21 cellular contexts compared by ENCODE assay signal in genomic region chr1:12003762-12004161, GRCh38. TPM values are rescaled to one million over a fixed set of nuclear protein-coding genes. Genes with fewer than 3 reads are reported as not detected.
"Had no signal": no experiment of that assay in that cellular context is flagged by ENCODE, and none has a peak within 500 bp of the region (broad histone marks: within the 10 kb centered on the region; RNA-seq: fewer than 3 reads in every experiment).

No MANE protein-coding gene starts in this region.

- H3K27me3 Mint-ChIP-seq: natural killer cell treated with Interleukin-12 subunit alpha and Interleukin-12 subunit beta and Interleukin-15 and Interleukin-18, amount 100 ng/mL, for 72 hours had no signal

- H3K4me3 ChIP-seq: coronary artery, lung, prostate gland, right lobe of liver, stomach had no signal

- H3K4me1 ChIP-seq: parathyroid adenoma, prostate gland, right lobe of liver, stomach had no signal

- H3K9me3 Mint-ChIP-seq: natural killer cell treated with Interleukin-12 subunit alpha and Interleukin-12 subunit beta and Interleukin-15 and Interleukin-18, amount 100 ng/mL, for 72 hours had no signal

- ATAC-seq: left ventricle myocardium superior; natural killer cell treated with Interleukin-12 subunit alpha and Interleukin-12 subunit beta and Interleukin-15 and Interleukin-18, amount 100 ng/mL, for 72 hours; right lobe of liver had no signal

- H3K4me3 Mint-ChIP-seq: natural killer cell treated with Interleukin-12 subunit alpha and Interleukin-12 subunit beta and Interleukin-15 and Interleukin-18, amount 100 ng/mL, for 72 hours had no signal

- H3K9me3 ChIP-seq: prostate gland, right lobe of liver, stomach had no signal

- H3K27ac ChIP-seq: coronary artery, parathyroid adenoma, prostate gland, right lobe of liver, stomach had no signal

- DNase-seq: effector CD4-positive, alpha-beta T cell; foreskin melanocyte; head of caudate nucleus; hippocampal formation; left colon; mesenchymal stem cell; midbrain; retina; right lobe of liver; stimulated activated CD4-positive, alpha-beta T cell treated with anti-CD3 and anti-CD28 coated beads, Interleukin-4, amount 100 ng/mL, for 24 hours; stimulated activated naive CD4-positive, alpha-beta T cell; stomach; substantia nigra; trophoblast cell had no signal

- H3K27me3 ChIP-seq: right lobe of liver, stomach had no signal

- H3K9ac ChIP-seq: parathyroid adenoma had no signal

RNA-seq across cellular contexts. Expression of gene TNFRSF8, which starts 59.3 kb away (rescaled TPM):
- total RNA-seq: dermis microvascular lymphatic vessel endothelial cell had no signal
